ENCODE assay signal across 8 cellular contexts in the genomic region with DNA sequence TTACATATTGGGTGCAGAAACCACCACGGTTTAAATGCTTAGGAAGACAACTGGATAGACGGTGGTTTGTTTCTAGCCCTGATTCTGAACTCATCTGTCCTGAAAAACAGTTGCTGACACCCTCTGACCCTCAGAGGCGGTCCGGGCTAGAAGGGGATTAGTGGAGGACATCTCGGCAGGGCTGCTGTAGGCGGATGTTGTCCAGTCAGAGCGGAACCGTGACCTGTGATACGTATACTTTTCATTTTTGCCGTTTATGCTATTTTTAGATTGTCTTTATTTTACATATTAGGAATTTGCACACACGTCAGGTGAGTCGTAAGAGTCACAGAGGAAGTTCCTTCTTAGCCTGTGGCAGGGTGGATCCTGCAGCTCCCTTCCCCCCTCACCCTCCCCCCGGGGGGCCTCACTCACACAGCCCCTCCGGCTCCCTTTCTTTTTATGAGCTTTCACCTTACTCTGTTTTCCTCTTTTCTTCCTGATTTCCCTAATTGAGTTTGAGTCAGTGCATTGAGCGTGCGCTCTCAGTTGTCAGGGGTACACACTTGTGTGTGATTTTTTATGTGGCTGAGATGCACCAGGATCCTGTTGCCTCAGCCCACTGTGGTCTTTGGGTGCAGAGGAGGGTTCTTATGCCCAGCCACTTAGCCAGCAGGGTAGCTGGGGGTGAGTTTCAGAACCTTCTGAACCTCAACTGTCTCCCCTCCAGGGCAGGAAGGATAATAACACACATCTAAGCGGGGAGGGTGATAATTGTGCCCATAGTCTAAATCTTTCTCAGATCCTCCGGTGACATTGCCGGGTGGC.
DNase-seq lines count a peak whose midpoint lies in the region; ATAC-seq and TF ChIP-seq lines count a peak whose summit lies in the region.

No MANE protein-coding gene starts in this region.

- intact Hi-C loops in right lobe of liver (cut with DNase I), result no loop called here

- peak overlapping the region; percentile 58 to 90 (median 84) for H3K27ac Mint-ChIP-seq in CD4-positive, CD25-positive, alpha-beta regulatory T cell

- TF ChIP-seq POLR2A in right lobe of liver (IDR thresholded peaks at IDR 0.05), result no peak

- DNase-seq in CD4-positive, CD25-positive, alpha-beta regulatory T cell, result peak in 1 of 3 donors; percentile 43
- DNase-seq in SK-N-MC (ENCODE audit: low read depth, low spot score) (no peak), right lobe of liver (no peak), NCI-H82 treated with DMSO at 0.1 percent for 48 hours (lab: John Stamatoyannopoulos, UW; ENCODE audit: unreplicated experiment) (no peak), NCI-H2227 treated with DMSO at 0.1 percent for 48 hours (lab: John Stamatoyannopoulos, UW) (no peak), HEK293T (ENCODE audit: extremely low spot score) (no peak), LoVo (ENCODE audit: low spot score) (no peak)

- no peaks in the 10 kb centered on the region for H3K9me3 ChIP-seq in CD4-positive, CD25-positive, alpha-beta regulatory T cell (ENCODE audit: control insufficient read depth in 2 of 2, low read length in 2 of 2)
- H3K9me3 ChIP-seq in SK-N-MC (ENCODE audit: low read depth, low read length) (no peaks in the 10 kb centered on the region), right lobe of liver (no peaks in the 10 kb centered on the region)

- peaks cover 19% of the 10 kb centered on the region for H3K36me3 Mint-ChIP-seq in CD4-positive, CD25-positive, alpha-beta regulatory T cell

- no peak overlapping the region for H3K9ac ChIP-seq in SK-N-MC (ENCODE audit: insufficient read length)

- peaks cover 13 to 49% (median 37%) of the 10 kb centered on the region in 4 donors for H3K4me1 Mint-ChIP-seq in CD4-positive, CD25-positive, alpha-beta regulatory T cell

- no peaks in the 10 kb centered on the region for H3K9me3 Mint-ChIP-seq in CD4-positive, CD25-positive, alpha-beta regulatory T cell

- POLR2A ChIA-PET in HEK293T (lab: Yijun Ruan, JAX), result no interaction called here

- no peak for TF ChIP-seq CTCF in right lobe of liver (IDR thresholded peaks at IDR 0.05)

- CTCF ChIA-PET in HEK293T (lab: Yijun Ruan, JAX), result interaction anchor here (0.6 to 1.1 kb wide), 2 partner anchors 10 to 52 kb away, joined by 3 read pairs; no protein-coding TSS in a partner anchor

- peaks cover 38% of the 10 kb centered on the region for H3K4me1 ChIP-seq in CD4-positive, CD25-positive, alpha-beta regulatory T cell (ENCODE audit: control insufficient read depth, insufficient read depth, low read length, poor library complexity, severe bottlenecking)
- H3K4me1 ChIP-seq in right lobe of liver, result no peaks in the 10 kb centered on the region

- peak overlapping the region; percentile 5 for H3K4me3 ChIP-seq in CD4-positive, CD25-positive, alpha-beta regulatory T cell (ENCODE audit: low read depth, low read length)
- peak overlapping the region; percentile 64 for H3K4me3 ChIP-seq in SK-N-MC
- H3K4me3 ChIP-seq in right lobe of liver, result no peak overlapping the region

- WGBS in right lobe of liver (ENCODE audit: insufficient coverage, low coverage, low lambda C conversion rate, missing lambda C conversion rate), result 56% methylated on average over 17 of the region's 19 CpGs

- peak overlapping the region in 3 of 4 donors; percentile 10 to 67 (median 18) for H3K4me3 Mint-ChIP-seq in CD4-positive, CD25-positive, alpha-beta regulatory T cell

- peak; percentile 44 to 52 for ATAC-seq in CD4-positive, CD25-positive, alpha-beta regulatory T cell (ENCODE audit: low read depth in 2 of 2)
- ATAC-seq in GM21576 (IDR thresholded peaks at IDR 0.05; ENCODE audit: unreplicated experiment), result peak; percentile 58
- ATAC-seq in right lobe of liver, result peak; percentile 17 to 44 (median 26)

- H3K27me3 Mint-ChIP-seq in CD4-positive, CD25-positive, alpha-beta regulatory T cell, result no peaks in the 10 kb centered on the region

- no peak overlapping the region for H3K27ac ChIP-seq in CD4-positive, CD25-positive, alpha-beta regulatory T cell (ENCODE audit: insufficient read depth, low read length, poor library complexity, severe bottlenecking)
- H3K27ac ChIP-seq in SK-N-MC (peak overlapping the region; percentile 43; the same call in 1 of the 2 replicates), right lobe of liver (peak overlapping the region in 1 of 3 donors; percentile 21)

- peaks cover 7% of the 10 kb centered on the region for H3K36me3 ChIP-seq in CD4-positive, CD25-positive, alpha-beta regulatory T cell (ENCODE audit: control insufficient read depth, insufficient read depth, low read length)
- H3K36me3 ChIP-seq in SK-N-MC (ENCODE audit: insufficient read depth, low read length), result no peaks in the 10 kb centered on the region
- no peaks in the 10 kb centered on the region for H3K36me3 ChIP-seq in right lobe of liver

- H3K27me3 ChIP-seq in CD4-positive, CD25-positive, alpha-beta regulatory T cell (ENCODE audit: control insufficient read depth, insufficient read depth, low read length), result no peaks in the 10 kb centered on the region
- H3K27me3 ChIP-seq in right lobe of liver, result no peaks in the 10 kb centered on the region

TF ChIP-seq in HEK293T, 16 proteins besides CTCF, POLR2A, EP300 and RAD21:
- TF ChIP-seq NFRKB (IDR thresholded peaks at IDR 0.05), result no peak
- no peak for TF ChIP-seq TARDBP (IDR thresholded peaks at IDR 0.05)
- no peak for TF ChIP-seq LEF1 (IDR thresholded peaks at IDR 0.05; ENCODE audit: borderline replicate concordance)
- TF ChIP-seq, protein P1, sequence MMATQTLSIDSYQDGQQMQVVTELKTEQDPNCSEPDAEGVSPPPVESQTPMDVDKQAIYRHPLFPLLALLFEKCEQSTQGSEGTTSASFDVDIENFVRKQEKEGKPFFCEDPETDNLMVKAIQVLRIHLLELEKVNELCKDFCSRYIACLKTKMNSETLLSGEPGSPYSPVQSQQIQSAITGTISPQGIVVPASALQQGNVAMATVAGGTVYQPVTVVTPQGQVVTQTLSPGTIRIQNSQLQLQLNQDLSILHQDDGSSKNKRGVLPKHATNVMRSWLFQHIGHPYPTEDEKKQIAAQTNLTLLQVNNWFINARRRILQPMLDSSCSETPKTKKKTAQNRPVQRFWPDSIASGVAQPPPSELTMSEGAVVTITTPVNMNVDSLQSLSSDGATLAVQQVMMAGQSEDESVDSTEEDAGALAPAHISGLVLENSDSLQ (IDR thresholded peaks at IDR 0.05), result no peak
- no peak for TF ChIP-seq ELF4 (IDR thresholded peaks at IDR 0.05)
- TF ChIP-seq SUZ12 (IDR thresholded peaks at IDR 0.05), result no peak
- no peak for TF ChIP-seq HDGF (IDR thresholded peaks at IDR 0.05; ENCODE audit: borderline replicate concordance)
- no peak for TF ChIP-seq ARNT (IDR thresholded peaks at IDR 0.05)
- TF ChIP-seq CTBP1 (IDR thresholded peaks at IDR 0.05; ENCODE audit: borderline replicate concordance), result no peak
- TF ChIP-seq BHLHE40 (IDR thresholded peaks at IDR 0.05; ENCODE audit: borderline replicate concordance), result no peak
- no peak for TF ChIP-seq FOXK2 (IDR thresholded peaks at IDR 0.05)
- TF ChIP-seq L3MBTL2 (conservative IDR thresholded peaks at IDR 0.05), result no peak
- TF ChIP-seq FOXM1 (IDR thresholded peaks at IDR 0.05; ENCODE audit: borderline replicate concordance), result no peak
- TF ChIP-seq SP1 (IDR thresholded peaks at IDR 0.05), result no peak
- no peak for TF ChIP-seq FOXA1 (IDR thresholded peaks at IDR 0.05)

Comparison
In these comparisons a context has a peak if more than half of its experiments do, and no peak if none do; other contexts are left out.
1. H3K4me3 ChIP-seq: peak in CD4-positive, CD25-positive, alpha-beta regulatory T cell (single experiment) and SK-N-MC (single experiment); none in right lobe of liver (0 of 3).
2. Peak in every context shown above with its lines, with median percentiles within 50 percentile points of each other: ATAC-seq.